Comparison of ENCODE assay signal across 9 cellular contexts in the genomic region with DNA sequence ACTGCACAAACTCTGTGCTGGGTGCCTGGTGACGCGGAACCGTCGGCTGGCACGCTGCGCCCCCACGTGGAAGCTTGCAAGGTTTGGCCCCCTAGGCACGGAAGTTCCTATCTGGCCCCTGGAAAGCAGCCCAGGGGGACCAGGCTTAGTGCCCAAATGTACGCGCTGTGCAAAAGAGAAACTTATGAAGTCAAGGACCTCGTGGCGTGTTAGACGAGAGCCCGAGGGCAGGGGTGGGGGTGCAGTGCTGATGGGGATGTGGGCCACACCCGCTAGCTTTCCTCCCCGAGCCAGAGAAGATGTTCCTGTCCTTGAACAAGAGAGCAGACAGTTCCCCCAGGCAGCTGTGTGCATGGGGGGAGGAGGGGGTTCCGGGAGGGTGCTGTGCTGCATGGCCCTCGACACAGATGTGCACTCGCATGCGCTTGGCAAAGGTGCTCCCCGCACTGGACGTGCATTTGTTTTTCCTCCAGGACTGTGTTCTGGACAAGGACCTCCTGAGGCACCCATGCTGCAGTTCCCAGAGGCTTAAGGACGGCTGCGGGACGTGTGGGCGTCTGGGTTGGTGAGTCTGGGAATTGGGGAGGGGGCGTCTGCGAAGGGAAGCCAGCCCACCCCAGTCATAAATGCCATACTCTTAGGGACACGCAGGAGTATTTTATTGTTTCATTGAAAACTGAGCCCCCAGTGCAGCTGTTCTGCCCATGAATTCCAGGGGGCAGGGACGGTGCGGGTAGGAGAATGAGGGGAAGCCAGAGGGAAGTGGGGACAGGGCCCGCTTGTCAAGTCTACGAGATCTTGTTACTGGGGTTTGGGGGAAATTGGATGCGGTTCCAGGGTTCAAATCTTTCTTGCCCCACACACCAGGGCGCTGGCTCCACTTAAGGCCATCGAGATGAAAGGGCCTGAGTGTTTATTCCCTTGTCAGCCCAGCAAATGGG.
DNase-seq lines count a peak whose midpoint lies in the region; ATAC-seq and TF ChIP-seq lines count a peak whose summit lies in the region.
"Had no signal": no experiment of that assay in that cellular context is flagged by ENCODE, and none has a peak within 500 bp of the region (broad histone marks: within the 10 kb centered on the region; RNA-seq: fewer than 3 reads in every experiment).

No MANE protein-coding gene starts in this region.

- H3K4me1 Mint-ChIP-seq in osteocyte (ENCODE audit: unreplicated experiment) (peaks cover 3% of the 10 kb centered on the region), natural killer cell (no peaks in the 10 kb centered on the region)

- no peak for TF ChIP-seq POLR2A in esophagus muscularis mucosa (IDR thresholded peaks at IDR 0.05; ENCODE audit: low read depth)

- H3K36me3 ChIP-seq in esophagus muscularis mucosa (no peaks in the 10 kb centered on the region), WERI-Rb-1 (no peaks in the 10 kb centered on the region)

- no peak overlapping the region for H3K27ac Mint-ChIP-seq in osteocyte (ENCODE audit: unreplicated experiment)
- no peak overlapping the region for H3K27ac Mint-ChIP-seq in natural killer cell

- no peak for ATAC-seq in GM19328 (IDR thresholded peaks at IDR 0.05; ENCODE audit: unreplicated experiment)
- ATAC-seq in natural killer cell = no peak

- peak; percentile 61 for DNase-seq in EH (ENCODE audit: low read depth)
- DNase-seq in MV-4-11 (lab: John Stamatoyannopoulos, UW) = peak; percentile 2
- no peak for DNase-seq in esophagus muscularis mucosa (ENCODE audit: extremely low spot score)
- peak; percentile 81 for DNase-seq in osteocyte (ENCODE audit: extremely low spot score, unreplicated experiment)
- no peak for DNase-seq in WERI-Rb-1
- DNase-seq in HT-29 (ENCODE audit: low spot score) = no peak
- no peak for DNase-seq in natural killer cell
- DNase-seq: activated CD4-positive, CD25-positive, alpha-beta regulatory T cell treated with anti-CD3 and anti-CD28 coated beads, Interleukin-2, amount 50 U/mL, for 72 hours had no signal

- H3K27ac ChIP-seq in esophagus muscularis mucosa (replicated peaks in 1 of 4) (peak overlapping the region in 1 of 4 donors; percentile 3), WERI-Rb-1 (no peak overlapping the region)

- H3K4me3 Mint-ChIP-seq in osteocyte (ENCODE audit: unreplicated experiment) = no peak overlapping the region
- H3K4me3 Mint-ChIP-seq in natural killer cell = no peak overlapping the region

- peaks cover 6 to 26% (median 21%) of the 10 kb centered on the region in 4 donors for H3K4me1 ChIP-seq in esophagus muscularis mucosa

- TF ChIP-seq EP300 in esophagus muscularis mucosa (IDR thresholded peaks at IDR 0.05) = no peak

- H3K36me3 Mint-ChIP-seq in osteocyte (ENCODE audit: unreplicated experiment) (no peaks in the 10 kb centered on the region), natural killer cell (no peaks in the 10 kb centered on the region)

- no peaks in the 10 kb centered on the region for H3K9me3 Mint-ChIP-seq in osteocyte (ENCODE audit: unreplicated experiment)
- no peaks in the 10 kb centered on the region for H3K9me3 Mint-ChIP-seq in natural killer cell

- intact Hi-C loops in esophagus muscularis mucosa (cut with DNase I) = no loop called here
- intact Hi-C loops in natural killer cell (cut with micrococcal nuclease) = no loop called here

- H3K27me3 ChIP-seq in esophagus muscularis mucosa (peaks cover 0 to 7% (median 3%) of the 10 kb centered on the region in 4 donors), WERI-Rb-1 (ENCODE audit: insufficient read depth, low read depth, severe bottlenecking) (no peaks in the 10 kb centered on the region)

- 18% methylated on average over 28 of the region's 36 CpGs for WGBS in esophagus muscularis mucosa

- H3K27me3 Mint-ChIP-seq in osteocyte (ENCODE audit: unreplicated experiment) (peaks cover 5% of the 10 kb centered on the region), natural killer cell (ENCODE audit: low read depth in 2 of 2) (peaks cover 7 to 26% of the 10 kb centered on the region in 2 donors)

- TF ChIP-seq CTCF in esophagus muscularis mucosa (IDR thresholded peaks at IDR 0.05) (peak; percentile 26 to 42 (median 37)), osteocyte (IDR thresholded peaks at IDR 0.05) (no peak), WERI-Rb-1 (IDR thresholded peaks at IDR 0.05; ENCODE audit: low read depth, low read length) (no peak), natural killer cell (IDR thresholded peaks at IDR 0.05) (no peak)

- H3K4me3 ChIP-seq in esophagus muscularis mucosa (peak overlapping the region in 2 of 4 donors; percentile 10 to 31), WERI-Rb-1 (ENCODE audit: low read depth, low read length) (no peak overlapping the region)

- H3K9me3 ChIP-seq in esophagus muscularis mucosa = no peaks in the 10 kb centered on the region
- H3K9me3 ChIP-seq in WERI-Rb-1 (ENCODE audit: severe bottlenecking) = no peaks in the 10 kb centered on the region

Comparison
In these comparisons a context has a peak if more than half of its experiments do, and no peak if none do; other contexts are left out.
1. DNase-seq: peak in EH (single experiment), MV-4-11 (single experiment) and osteocyte (single experiment); none in esophagus muscularis mucosa (single experiment), WERI-Rb-1 (single experiment), HT-29 (single experiment) and natural killer cell (single experiment).
2. CTCF ChIP-seq: peak in esophagus muscularis mucosa (3 of 3); none in osteocyte (single experiment), WERI-Rb-1 (single experiment) and natural killer cell (single experiment).